17 cellular contexts compared by ENCODE assay signal in genomic region chr16:57012353-57012752, GRCh38. TPM values are rescaled to one million over a fixed set of nuclear protein-coding genes. Genes with fewer than 3 reads are reported as not detected.
A peak's percentile ranks its signal among the peaks of the same experiment; 100 is the strongest.
DNase-seq lines count a peak whose midpoint lies in the region; ATAC-seq and TF ChIP-seq lines count a peak whose summit lies in the region.
"Had no signal": no experiment of that assay in that cellular context is flagged by ENCODE, and none has a peak within 500 bp of the region (broad histone marks: within the 10 kb centered on the region; RNA-seq: fewer than 3 reads in every experiment).

No MANE protein-coding gene starts in this region.

- CTCF ChIA-PET in SK-N-SH (lab: Yijun Ruan, JAX), result no interaction called here

- no peak overlapping the region for H3K27ac Mint-ChIP-seq in GM23338
- H3K27ac Mint-ChIP-seq in activated T-helper 2 cell treated with anti-CD3 and anti-CD28 coated beads, Interferon-gamma antibody, Interleukin-2, Interleukin-4, amounts not matched to agents 10 μg/mL and 5 μg/mL and 100 μg/mL, durations not matched to agents 14 hours and 24 hours and 36 hours, result peak overlapping the region; percentile 57

- H3K27ac ChIP-seq in SK-N-SH (ENCODE audit: low read depth in 2 of 2, low read length in 1 of 2), result peak overlapping the region in 1 of 2 experiments; percentile 40; a peak in 1 of 4 replicates
- H3K27ac ChIP-seq in GM23338 (ENCODE audit: low read depth), result no peak overlapping the region
- H3K27ac ChIP-seq in mesendoderm (ENCODE audit: low read depth, low read length), result no peak overlapping the region
- H3K27ac ChIP-seq: 22Rv1, parathyroid adenoma had no signal

- no peak overlapping the region for H4K8ac ChIP-seq in mesendoderm (ENCODE audit: low read depth, low read length)

- ATAC-seq in SK-N-SH treated with all-trans-retinoic acid at 6 μM for 48 hours (no peak), GM23338 (peak; percentile 75), GM19452 (IDR thresholded peaks at IDR 0.05; ENCODE audit: unreplicated experiment) (no peak)
- ATAC-seq: left lobe of liver had no signal

- no peak overlapping the region for H2BK5ac ChIP-seq in mesendoderm (ENCODE audit: low read length)

- H2AK5ac ChIP-seq in mesendoderm (ENCODE audit: low read length), result no peak overlapping the region

- no peak overlapping the region for H3K4ac ChIP-seq in mesendoderm (ENCODE audit: low read depth, low read length)

- DNase-seq in SK-N-SH (no peak), GM23338 (ENCODE audit: low spot score) (peak; percentile 45), mesendoderm (peak; percentile 44), KBM-7 (no peak), NCI-H345 treated with DMSO at 0.1 percent for 48 hours (lab: John Stamatoyannopoulos, UW; ENCODE audit: unreplicated experiment) (no peak)
- no peak for DNase-seq in activated T-helper 2 cell treated with anti-CD3 and anti-CD28 coated beads, Interferon-gamma antibody, Interleukin-2, Interleukin-4, amounts not matched to agents 10 μg/mL and 5 μg/mL and 100 μg/mL, durations not matched to agents 14 hours and 24 hours and 36 hours (ENCODE audit: low spot score)
- DNase-seq: C1 segment of cervical spinal cord, DMS79, MV-4-11, upper lobe of left lung had no signal

- H3K4me2 ChIP-seq in SK-N-SH, result peak overlapping the region; percentile 25; the same call in 1 of the 2 replicates
- no peak overlapping the region for H3K4me2 ChIP-seq in GM23338
- no peak overlapping the region for H3K4me2 ChIP-seq in mesendoderm (ENCODE audit: low read length)

- no peak overlapping the region for H3K4me3 Mint-ChIP-seq in GM23338
- H3K4me3 Mint-ChIP-seq in activated T-helper 2 cell treated with anti-CD3 and anti-CD28 coated beads, Interferon-gamma antibody, Interleukin-2, Interleukin-4, amounts not matched to agents 10 μg/mL and 5 μg/mL and 100 μg/mL, durations not matched to agents 14 hours and 24 hours and 36 hours (ENCODE audit: low read depth), result no peak overlapping the region

- no peaks in the 10 kb centered on the region for H3K27me3 ChIP-seq in SK-N-SH (ENCODE audit: insufficient read depth)
- H3K27me3 ChIP-seq in GM23338 (ENCODE audit: insufficient read depth), result no peaks in the 10 kb centered on the region
- no peaks in the 10 kb centered on the region for H3K27me3 ChIP-seq in mesendoderm (ENCODE audit: insufficient read depth, low read length, poor library complexity)
- H3K27me3 ChIP-seq: upper lobe of left lung had no signal

- H3K9me2 ChIP-seq in SK-N-SH (no peaks in the 10 kb centered on the region), GM23338 (ENCODE audit: insufficient read depth) (no peaks in the 10 kb centered on the region)

- TF ChIP-seq RAD21 in SK-N-SH (IDR thresholded peaks at IDR 0.05; ENCODE audit: low read length), result no peak

- H4K5ac ChIP-seq in mesendoderm (ENCODE audit: low read length), result no peak overlapping the region

- no peak for TF ChIP-seq EP300 in SK-N-SH (IDR thresholded peaks at IDR 0.05; ENCODE audit: borderline replicate concordance in 1 of 2, low read depth in 1 of 2, low read length in 1 of 2)

- H4K20me1 ChIP-seq in SK-N-SH (ENCODE audit: insufficient read depth) (no peaks in the 10 kb centered on the region), GM23338 (replicated peaks; ENCODE audit: insufficient read depth) (no peaks in the 10 kb centered on the region)

- in situ Hi-C loops in KBM-7 (cut with MboI; ENCODE audit: low pct_unique_long_range_greater_than_20kb, low sequenced_read_pairs), result no loop called here

- no peaks in the 10 kb centered on the region for H3K9me3 Mint-ChIP-seq in GM23338
- H3K9me3 Mint-ChIP-seq in activated T-helper 2 cell treated with anti-CD3 and anti-CD28 coated beads, Interferon-gamma antibody, Interleukin-2, Interleukin-4, amounts not matched to agents 10 μg/mL and 5 μg/mL and 100 μg/mL, durations not matched to agents 14 hours and 24 hours and 36 hours, result no peaks in the 10 kb centered on the region

- H3K79me2 ChIP-seq in SK-N-SH (ENCODE audit: insufficient read depth) (no peaks in the 10 kb centered on the region; the same call in 1 of the 2 replicates), GM23338 (replicated peaks; ENCODE audit: insufficient read depth) (no peaks in the 10 kb centered on the region), mesendoderm (ENCODE audit: control insufficient read depth, insufficient read depth, low read length) (no peaks in the 10 kb centered on the region)
- H3K79me2 ChIP-seq: parathyroid adenoma had no signal

- no peak overlapping the region for H3K18ac ChIP-seq in mesendoderm (ENCODE audit: low read length)

- H3K4me1 Mint-ChIP-seq in GM23338, result peaks cover 10% of the 10 kb centered on the region; the same call in 2 of the 3 replicates
- H3K4me1 Mint-ChIP-seq in activated T-helper 2 cell treated with anti-CD3 and anti-CD28 coated beads, Interferon-gamma antibody, Interleukin-2, Interleukin-4, amounts not matched to agents 10 μg/mL and 5 μg/mL and 100 μg/mL, durations not matched to agents 14 hours and 24 hours and 36 hours (ENCODE audit: low read depth), result peaks cover 77% of the 10 kb centered on the region

- H3K36me3 ChIP-seq in SK-N-SH (replicated peaks in 1 of 2; ENCODE audit: control insufficient read depth in 1 of 2, insufficient read depth in 2 of 2, low read length in 1 of 2), result peaks cover 0 to 3% of the 10 kb centered on the region in 2 experiments
- H3K36me3 ChIP-seq in GM23338 (ENCODE audit: insufficient read depth), result no peaks in the 10 kb centered on the region
- no peaks in the 10 kb centered on the region for H3K36me3 ChIP-seq in mesendoderm (ENCODE audit: control insufficient read depth, insufficient read depth, low read length)

- H3K4me3 ChIP-seq in SK-N-SH (ENCODE audit: low read depth in 2 of 2, low read length in 1 of 2) (no peak overlapping the region), GM23338 (no peak overlapping the region), mesendoderm (ENCODE audit: low read length) (no peak overlapping the region)
- H3K4me3 ChIP-seq: upper lobe of left lung had no signal

- H3K4me1 ChIP-seq in SK-N-SH (ENCODE audit: control insufficient read depth in 1 of 2, insufficient read depth in 2 of 2, low read depth in 1 of 2, low read length in 1 of 2), result peaks cover 0 to 9% of the 10 kb centered on the region in 2 experiments; a peak in 1 of 4 replicates
- H3K4me1 ChIP-seq in GM23338 (ENCODE audit: insufficient read depth), result peaks cover 5% of the 10 kb centered on the region; the same call in 1 of the 2 replicates
- H3K4me1 ChIP-seq in mesendoderm (ENCODE audit: control insufficient read depth, low read depth, low read length), result no peaks in the 10 kb centered on the region
- H3K4me1 ChIP-seq: parathyroid adenoma had no signal

- H3K23ac ChIP-seq in mesendoderm (ENCODE audit: low read length), result no peak overlapping the region

- H2BK15ac ChIP-seq in mesendoderm (replicated peaks; ENCODE audit: low read depth), result no peak overlapping the region

- H2AFZ ChIP-seq in SK-N-SH (ENCODE audit: low read depth) (no peak overlapping the region; the same call in 1 of the 2 replicates), GM23338 (no peak overlapping the region)
- H2AFZ ChIP-seq: parathyroid adenoma had no signal

- TF ChIP-seq CTCF in SK-N-SH (IDR thresholded peaks at IDR 0.05) (no peak), GM23338 (conservative IDR thresholded peaks at IDR 0.05; ENCODE audit: low read depth in 2 of 2) (peak; percentile 15 to 33; a peak in 3 of 4 replicates)

- intact Hi-C loops in activated T-helper 2 cell treated with anti-CD3 and anti-CD28 coated beads, Interferon-gamma antibody, Interleukin-2, Interleukin-4, amounts not matched to agents 10 μg/mL and 5 μg/mL and 100 μg/mL, durations not matched to agents 14 hours and 24 hours and 36 hours (cut with micrococcal nuclease), result loop anchor here (10.0 kb wide), 2 partner anchors 398 to 592 kb away; no protein-coding TSS in a partner anchor

- H3K56ac ChIP-seq in mesendoderm (ENCODE audit: low read length), result no peak overlapping the region

- POLR2A ChIA-PET in SK-N-SH (lab: Yijun Ruan, JAX), result no interaction called here

- no peaks in the 10 kb centered on the region for H3K9me3 ChIP-seq in SK-N-SH
- H3K9me3 ChIP-seq: upper lobe of left lung had no signal

- no peaks in the 10 kb centered on the region for H3K79me1 ChIP-seq in mesendoderm (ENCODE audit: low read length)

- H3K27me3 Mint-ChIP-seq in GM23338 (ENCODE audit: insufficient read depth, low read depth, poor library complexity), result peaks cover 3% of the 10 kb centered on the region
- no peaks in the 10 kb centered on the region for H3K27me3 Mint-ChIP-seq in activated T-helper 2 cell treated with anti-CD3 and anti-CD28 coated beads, Interferon-gamma antibody, Interleukin-2, Interleukin-4, amounts not matched to agents 10 μg/mL and 5 μg/mL and 100 μg/mL, durations not matched to agents 14 hours and 24 hours and 36 hours (ENCODE audit: low read depth)

- H3F3A ChIP-seq in SK-N-SH (replicated peaks; ENCODE audit: insufficient read depth), result peaks cover 5% of the 10 kb centered on the region
- no peaks in the 10 kb centered on the region for H3F3A ChIP-seq in GM23338 (replicated peaks; ENCODE audit: low read depth)

- H2BK120ac ChIP-seq in mesendoderm (ENCODE audit: low read depth, low read length), result no peak overlapping the region

- 91% methylated on average over 13 of the region's 13 CpGs for WGBS in SK-N-SH (ENCODE audit: low lambda C conversion rate)
- no CpG with 5 or more reads among the region's 13 CpGs for WGBS in mesendoderm (ENCODE audit: extremely low coverage, insufficient coverage, low lambda C conversion rate)

- H3K9ac ChIP-seq in SK-N-SH (no peak overlapping the region), mesendoderm (ENCODE audit: low read length) (no peak overlapping the region)
- H3K9ac ChIP-seq: parathyroid adenoma had no signal

- no peaks in the 10 kb centered on the region for H3K36me3 Mint-ChIP-seq in GM23338 (ENCODE audit: low read depth)
- H3K36me3 Mint-ChIP-seq in activated T-helper 2 cell treated with anti-CD3 and anti-CD28 coated beads, Interferon-gamma antibody, Interleukin-2, Interleukin-4, amounts not matched to agents 10 μg/mL and 5 μg/mL and 100 μg/mL, durations not matched to agents 14 hours and 24 hours and 36 hours (ENCODE audit: low read depth), result peaks cover 53% of the 10 kb centered on the region

RNA-seq across cellular contexts. Expression of gene NLRC5, which starts 23.0 kb away (rescaled TPM):
- 6.5 and 7.8 TPM in 2 replicates for polyA plus RNA-seq in SK-N-SH (2012; rRNA removed)
- polyA plus RNA-seq in SK-N-SH (2012; cell fraction: cytosol; rRNA removed), result 2.3 and 2.9 TPM in 2 replicates
- polyA plus RNA-seq in SK-N-SH (2012; cell fraction: nucleus; rRNA removed), result 32.3 and 33.4 TPM in 2 replicates
- 3.9 and 8.1 TPM in 2 replicates for total RNA-seq in GM23338 (2014; rRNA removed; shearing (Covaris generic))
- polyA plus RNA-seq in GM23338 (2016; fragmentation: Nextera tagmentation; extraction: Ambion mirVana), result 1.4 and 2.3 TPM in 2 replicates
- total RNA-seq in activated T-helper 2 cell treated with anti-CD3 and anti-CD28 coated beads, Interferon-gamma antibody, Interleukin-2, Interleukin-4, amounts not matched to agents 10 μg/mL and 5 μg/mL and 100 μg/mL, durations not matched to agents 14 hours and 24 hours and 36 hours, result 166 and 169 TPM in 2 replicates
- polyA plus RNA-seq in mesendoderm (2013, experiment 1 of 2), result 0.41 TPM
- 0.52 TPM for polyA plus RNA-seq in mesendoderm (2013, experiment 2 of 2)

RNA-seq across cellular contexts. Expression of gene CETP, which starts 50.6 kb away (rescaled TPM):
- polyA plus RNA-seq in SK-N-SH (2012; rRNA removed) (not detected in 2 replicates), GM23338 (2016; fragmentation: Nextera tagmentation; extraction: Ambion mirVana) (0.12 TPM in 1 of 2 replicates, not detected in the other)
- polyA plus RNA-seq in SK-N-SH (2012; cell fraction: cytosol; rRNA removed), result 0.03 TPM in 1 of 2 replicates, not detected in the other
- 0.05 TPM in 1 of 2 replicates, not detected in the other for polyA plus RNA-seq in SK-N-SH (2012; cell fraction: nucleus; rRNA removed)
- not detected in 2 replicates for total RNA-seq in GM23338 (2014; rRNA removed; shearing (Covaris generic))
- total RNA-seq in activated T-helper 2 cell treated with anti-CD3 and anti-CD28 coated beads, Interferon-gamma antibody, Interleukin-2, Interleukin-4, amounts not matched to agents 10 μg/mL and 5 μg/mL and 100 μg/mL, durations not matched to agents 14 hours and 24 hours and 36 hours, result not detected in 2 replicates
- polyA plus RNA-seq in mesendoderm (2013, experiment 1 of 2), result not detected
- not detected for polyA plus RNA-seq in mesendoderm (2013, experiment 2 of 2)
- total RNA-seq: cardiac septum; T-helper 1 cell treated with Interleukin-12 subunit alpha and Interleukin-12 subunit beta and Interleukin-4 antibody, amounts not matched to agents 30 ng/mL and 1 ng/mL, for 36 hours had no signal

Comparison
In these comparisons a context has a peak if more than half of its experiments do, and no peak if none do; other contexts are left out.
1. DNase-seq: peak in GM23338 (single experiment) and mesendoderm (single experiment); none in SK-N-SH (single experiment), activated T-helper 2 cell treated with anti-CD3 and anti-CD28 coated beads, Interferon-gamma antibody, Interleukin-2, Interleukin-4, amounts not matched to agents 10 μg/mL and 5 μg/mL and 100 μg/mL, durations not matched to agents 14 hours and 24 hours and 36 hours (single experiment), KBM-7 (single experiment) and NCI-H345 treated with DMSO at 0.1 percent for 48 hours (single experiment).
2. RNA of gene NLRC5, which starts 23.0 kb away (total RNA-seq): 166 to 169 TPM in activated T-helper 2 cell treated with anti-CD3 and anti-CD28 coated beads, Interferon-gamma antibody, Interleukin-2, Interleukin-4, amounts not matched to agents 10 μg/mL and 5 μg/mL and 100 μg/mL, durations not matched to agents 14 hours and 24 hours and 36 hours; 3.9 to 8.1 TPM in GM23338; every median in the first group is over 10 times any median in the second.